In the genomic region with DNA sequence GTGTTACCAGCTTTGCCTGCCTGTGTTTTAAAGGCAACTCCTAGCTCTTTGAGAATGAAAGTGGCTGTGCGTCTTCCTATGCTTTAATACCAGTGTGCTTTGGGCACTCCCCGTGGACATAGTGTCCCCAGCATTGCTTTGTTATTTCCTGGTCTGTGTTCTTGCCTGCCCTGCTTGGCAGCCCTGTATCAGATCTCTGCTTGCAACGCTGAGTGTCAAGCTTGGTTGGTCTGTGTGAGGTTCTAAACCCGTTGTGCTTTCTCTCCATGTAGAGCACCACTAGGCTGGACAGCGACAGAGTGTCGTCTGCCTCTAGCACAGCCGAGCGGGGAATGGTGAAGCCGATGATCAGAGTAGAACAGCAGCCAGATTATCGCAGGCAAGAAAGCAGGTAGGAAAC, we compare ENCODE assay signal across 11 cellular contexts.
A peak's percentile ranks its signal among the peaks of the same experiment; 100 is the strongest.
DNase-seq lines count a peak whose midpoint lies in the region; ATAC-seq and TF ChIP-seq lines count a peak whose summit lies in the region.
"Had no signal": no experiment of that assay in that cellular context is flagged by ENCODE, and none has a peak within 500 bp of the region (broad histone marks: within the 10 kb centered on the region; RNA-seq: fewer than 3 reads in every experiment).

No MANE protein-coding gene starts in this region.

- ATAC-seq in HG03045 (IDR thresholded peaks at IDR 0.05; ENCODE audit: unreplicated experiment) = no peak

- no peaks in the 10 kb centered on the region for H3K36me3 ChIP-seq in fibroblast of lung (ENCODE audit: control insufficient read depth, insufficient read depth, low read length)

- no peak overlapping the region for H3K9ac ChIP-seq in fibroblast of lung (ENCODE audit: insufficient read depth, low read length)

- H4K20me1 ChIP-seq in fibroblast of lung (ENCODE audit: control insufficient read depth, extremely low read depth, insufficient read depth, low read length) = no peaks in the 10 kb centered on the region

- DNase-seq in Ammon's horn (ENCODE audit: low spot score) (peak; percentile 89), RWPE1 (ENCODE audit: low spot score) (peak; percentile 20), fibroblast of lung (ENCODE audit: low read depth in 2 of 2) (peak; percentile 3 to 36), lung microvascular endothelial cell (ENCODE audit: low read depth in 2 of 2) (peak; percentile 79 to 92), DMS79 (lab: John Stamatoyannopoulos, UW) (no peak), GM19240 (ENCODE audit: insufficient read length, low spot score) (no peak), NCI-H146 (lab: John Stamatoyannopoulos, UW) (no peak)
- DNase-seq: activated gamma-delta T cell, NCI-H524 treated with DMSO at 0.1 percent for 48 hours had no signal

- TF ChIP-seq CTCF in RWPE1 (conservative IDR thresholded peaks at IDR 0.05; ENCODE audit: low read depth) (no peak), fibroblast of lung (conservative IDR thresholded peaks at IDR 0.05 in 1 of 2, IDR thresholded peaks at IDR 0.05 in 1 of 2; ENCODE audit: low read depth in 1 of 2, low read length in 2 of 2) (peak in 1 of 2 donors; percentile 6)

- no peak overlapping the region for H3K4me2 ChIP-seq in fibroblast of lung (ENCODE audit: extremely low read depth, insufficient read depth, low read length)

- no peaks in the 10 kb centered on the region for H3K27me3 ChIP-seq in fibroblast of lung (ENCODE audit: control insufficient read depth, insufficient read depth, low read length)

- POLR2A ChIA-PET in RWPE1 (lab: Yijun Ruan, JAX; ENCODE audit: low non-redundant PET) = no interaction called here

- H2AFZ ChIP-seq in fibroblast of lung (ENCODE audit: low read length) = no peak overlapping the region

- H3K4me1 ChIP-seq in fibroblast of lung (ENCODE audit: control insufficient read depth, extremely low read depth, insufficient read depth, low read length) = no peaks in the 10 kb centered on the region

- H3K27ac ChIP-seq in RWPE1 = no peak overlapping the region
- H3K27ac ChIP-seq in fibroblast of lung (ENCODE audit: insufficient read depth, low read length) = no peak overlapping the region
- H3K27ac ChIP-seq: HL-60 had no signal

- no peaks in the 10 kb centered on the region for H3K79me2 ChIP-seq in fibroblast of lung (ENCODE audit: control insufficient read depth, insufficient read depth, low read length)

- CTCF ChIA-PET in RWPE1 (lab: Yijun Ruan, JAX) = interaction anchor here (0.9 kb wide), 1 partner anchor 211 kb away, joined by 4 read pairs; no protein-coding TSS in a partner anchor

- H3K4me3 ChIP-seq in fibroblast of lung (replicated peaks in 1 of 4; ENCODE audit: control extremely low read depth in 1 of 4, insufficient read depth in 1 of 4, low read depth in 3 of 4, low read length in 4 of 4) = no peak overlapping the region

- H3K9me3 ChIP-seq in fibroblast of lung (ENCODE audit: control insufficient read depth, insufficient read depth, low read depth, low read length) = no peaks in the 10 kb centered on the region

Comparison
In these comparisons a context has a peak if more than half of its experiments do, and no peak if none do; other contexts are left out.
1. DNase-seq: peak in Ammon's horn (single experiment), RWPE1 (single experiment), fibroblast of lung (2 of 2) and lung microvascular endothelial cell (2 of 2); none in DMS79 (single experiment), GM19240 (single experiment) and NCI-H146 (single experiment).